ENCODE assay signal across 14 cellular contexts in genomic region chr6:7640607-7641577, GRCh38. TPM values are rescaled to one million over a fixed set of nuclear protein-coding genes. Genes with fewer than 3 reads are reported as not detected.
DNase-seq lines count a peak whose midpoint lies in the region; ATAC-seq and TF ChIP-seq lines count a peak whose summit lies in the region.
"Had no signal": no experiment of that assay in that cellular context is flagged by ENCODE, and none has a peak within 500 bp of the region (broad histone marks: within the 10 kb centered on the region; RNA-seq: fewer than 3 reads in every experiment).

No MANE protein-coding gene starts in this region.

- no peaks in the 10 kb centered on the region for H3K9me3 Mint-ChIP-seq in natural killer cell treated with Interleukin-12 subunit alpha and Interleukin-12 subunit beta and Interleukin-15 and Interleukin-18, amount 100 ng/mL, for 72 hours
- no peaks in the 10 kb centered on the region for H3K9me3 Mint-ChIP-seq in natural killer cell
- H3K9me3 Mint-ChIP-seq in glutamatergic neuron (ENCODE audit: unreplicated experiment): peaks cover 1% of the 10 kb centered on the region
- H3K9me3 Mint-ChIP-seq: activated naive CD8-positive, alpha-beta T cell treated with anti-CD3 and anti-CD28 coated beads, Interleukin-2, amount 10 ng/mL, durations not matched to agents 7 days and 5 days had no signal

- H3K27me3 ChIP-seq in foreskin keratinocyte (no peaks in the 10 kb centered on the region), left lung (no peaks in the 10 kb centered on the region)
- H3K27me3 ChIP-seq: testis had no signal

- H3K4me1 ChIP-seq in foreskin keratinocyte (peaks cover 25% of the 10 kb centered on the region), left lung (no peaks in the 10 kb centered on the region)
- H3K4me1 ChIP-seq: testis had no signal

- H3K4me3 Mint-ChIP-seq in natural killer cell treated with Interleukin-12 subunit alpha and Interleukin-12 subunit beta and Interleukin-15 and Interleukin-18, amount 100 ng/mL, for 72 hours: no peak overlapping the region
- H3K4me3 Mint-ChIP-seq in natural killer cell (no peak overlapping the region), glutamatergic neuron (ENCODE audit: unreplicated experiment) (no peak overlapping the region)
- H3K4me3 Mint-ChIP-seq: activated naive CD8-positive, alpha-beta T cell treated with anti-CD3 and anti-CD28 coated beads, Interleukin-2, amount 10 ng/mL, durations not matched to agents 7 days and 5 days had no signal

- TF ChIP-seq CTCF in natural killer cell (IDR thresholded peaks at IDR 0.05): no peak
- TF ChIP-seq CTCF in foreskin keratinocyte (conservative IDR thresholded peaks at IDR 0.05): peak; percentile 40
- TF ChIP-seq CTCF in glutamatergic neuron (IDR thresholded peaks at IDR 0.05; ENCODE audit: partially characterized antibody, unreplicated experiment): no peak
- TF ChIP-seq CTCF in left lung (IDR thresholded peaks at IDR 0.05): no peak

- no peaks in the 10 kb centered on the region for H3K4me1 Mint-ChIP-seq in natural killer cell treated with Interleukin-12 subunit alpha and Interleukin-12 subunit beta and Interleukin-15 and Interleukin-18, amount 100 ng/mL, for 72 hours (ENCODE audit: low read depth in 2 of 2)
- H3K4me1 Mint-ChIP-seq in natural killer cell (no peaks in the 10 kb centered on the region), glutamatergic neuron (ENCODE audit: low read depth, unreplicated experiment) (no peaks in the 10 kb centered on the region)
- H3K4me1 Mint-ChIP-seq: activated naive CD8-positive, alpha-beta T cell treated with anti-CD3 and anti-CD28 coated beads, Interleukin-2, amount 10 ng/mL, durations not matched to agents 7 days and 5 days had no signal

- H3K36me3 ChIP-seq in left lung: no peaks in the 10 kb centered on the region

- H3K27me3 Mint-ChIP-seq in natural killer cell treated with Interleukin-12 subunit alpha and Interleukin-12 subunit beta and Interleukin-15 and Interleukin-18, amount 100 ng/mL, for 72 hours: peaks cover 18 to 19% of the 10 kb centered on the region in 2 donors
- no peaks in the 10 kb centered on the region for H3K27me3 Mint-ChIP-seq in natural killer cell (ENCODE audit: low read depth in 2 of 2)
- no peaks in the 10 kb centered on the region for H3K27me3 Mint-ChIP-seq in glutamatergic neuron (ENCODE audit: unreplicated experiment)
- H3K27me3 Mint-ChIP-seq: activated naive CD8-positive, alpha-beta T cell treated with anti-CD3 and anti-CD28 coated beads, Interleukin-2, amount 10 ng/mL, durations not matched to agents 7 days and 5 days had no signal

- H3K27ac ChIP-seq in foreskin keratinocyte (peak overlapping the region; percentile 30), left lung (no peak overlapping the region)
- H3K27ac ChIP-seq: testis had no signal

- no peaks in the 10 kb centered on the region for H3K36me3 Mint-ChIP-seq in natural killer cell treated with Interleukin-12 subunit alpha and Interleukin-12 subunit beta and Interleukin-15 and Interleukin-18, amount 100 ng/mL, for 72 hours
- H3K36me3 Mint-ChIP-seq in natural killer cell (no peaks in the 10 kb centered on the region), glutamatergic neuron (ENCODE audit: unreplicated experiment) (no peaks in the 10 kb centered on the region)
- H3K36me3 Mint-ChIP-seq: activated naive CD8-positive, alpha-beta T cell treated with anti-CD3 and anti-CD28 coated beads, Interleukin-2, amount 10 ng/mL, durations not matched to agents 7 days and 5 days had no signal

- H3K9me3 ChIP-seq in left lung: no peaks in the 10 kb centered on the region
- H3K9me3 ChIP-seq: testis had no signal

- no peak overlapping the region for H3K4me3 ChIP-seq in left lung
- H3K4me3 ChIP-seq: testis had no signal

- no peak overlapping the region for H3K27ac Mint-ChIP-seq in natural killer cell treated with Interleukin-12 subunit alpha and Interleukin-12 subunit beta and Interleukin-15 and Interleukin-18, amount 100 ng/mL, for 72 hours
- H3K27ac Mint-ChIP-seq in natural killer cell (no peak overlapping the region), glutamatergic neuron (ENCODE audit: unreplicated experiment) (no peak overlapping the region)
- H3K27ac Mint-ChIP-seq: activated naive CD8-positive, alpha-beta T cell treated with anti-CD3 and anti-CD28 coated beads, Interleukin-2, amount 10 ng/mL, durations not matched to agents 7 days and 5 days had no signal

- intact Hi-C loops in natural killer cell (cut with micrococcal nuclease): no loop called here
- intact Hi-C loops in left lung (cut with DNase I): no loop called here

- peak; percentile 20 to 38 for ATAC-seq in natural killer cell treated with Interleukin-12 subunit alpha and Interleukin-12 subunit beta and Interleukin-15 and Interleukin-18, amount 100 ng/mL, for 72 hours
- ATAC-seq in natural killer cell (no peak), foreskin keratinocyte (peak; percentile 87), left lung (no peak), HG02763 (IDR thresholded peaks at IDR 0.05; ENCODE audit: unreplicated experiment) (no peak)

- no peak for DNase-seq in natural killer cell treated with Interleukin-12 subunit alpha and Interleukin-12 subunit beta and Interleukin-15 and Interleukin-18, amount 100 ng/mL, for 72 hours (ENCODE audit: low spot score)
- DNase-seq in natural killer cell (no peak), SW480 (ENCODE audit: low spot score) (peak; percentile 17), foreskin keratinocyte (peak; percentile 91 to 96), COR-L47 (lab: John Stamatoyannopoulos, UW) (no peak), glutamatergic neuron (no peak), left lung (no peak)
- DNase-seq: activated CD4-positive, alpha-beta T cell treated with anti-CD3 and anti-CD28 coated beads for 48 hours; activated naive CD8-positive, alpha-beta T cell treated with anti-CD3 and anti-CD28 coated beads, Interleukin-2, amount 10 ng/mL, durations not matched to agents 7 days and 5 days; AML-193; effector memory CD4-positive, alpha-beta T cell; NCI-H2081 treated with DMSO at 0.1 percent for 48 hours; testis had no signal

RNA-seq across cellular contexts. Expression of gene SNRNP48, which starts 50.9 kb away (rescaled TPM):
- 10 to 100 TPM; 14.1 to 16.8 TPM for total RNA-seq in natural killer cell treated with Interleukin-12 subunit alpha and Interleukin-12 subunit beta and Interleukin-15 and Interleukin-18, amount 100 ng/mL, for 72 hours
- total RNA-seq in natural killer cell: 10 to 100 TPM; 12.3 to 17.0 (median 14.0) TPM
- 12.0 and 12.2 TPM in 2 replicates for total RNA-seq in foreskin keratinocyte
- polyA plus RNA-seq in foreskin keratinocyte: 4.0 and 5.1 TPM in 2 replicates
- total RNA-seq in glutamatergic neuron (ENCODE audit: unreplicated experiment): 9.5 TPM
- total RNA-seq in left lung: 10 to 100 TPM in 1 of 2 donors, 1 to 10 TPM in 1; 7.6 to 11.6 TPM

Comparison
In these comparisons a context has a peak if more than half of its experiments do, and no peak if none do; other contexts are left out.
1. ATAC-seq: peak in natural killer cell treated with Interleukin-12 subunit alpha and Interleukin-12 subunit beta and Interleukin-15 and Interleukin-18, amount 100 ng/mL, for 72 hours (2 of 2) and foreskin keratinocyte (single experiment); none in natural killer cell (0 of 3), left lung (single experiment) and HG02763 (single experiment).
2. DNase-seq: peak in SW480 (single experiment) and foreskin keratinocyte (2 of 2); none in natural killer cell treated with Interleukin-12 subunit alpha and Interleukin-12 subunit beta and Interleukin-15 and Interleukin-18, amount 100 ng/mL, for 72 hours (single experiment), natural killer cell (single experiment), COR-L47 (single experiment), glutamatergic neuron (single experiment) and left lung (0 of 2).